19 cellular contexts compared by ENCODE assay signal in genomic region chr3:53067571-53067970, GRCh38.
"Had no signal": no experiment of that assay in that cellular context is flagged by ENCODE, and none has a peak within 500 bp of the region (broad histone marks: within the 10 kb centered on the region; RNA-seq: fewer than 3 reads in every experiment).

No MANE protein-coding gene starts in this region.

- H3K27ac ChIP-seq: ovary, right lobe of liver, thyroid gland had no signal

- H3K9me3 Mint-ChIP-seq: activated CD8-positive, alpha-beta T cell treated with anti-CD3 and anti-CD28 coated beads for 36 hours; activated T-cell treated with anti-CD3 and anti-CD28 coated beads, Interleukin-2, amount 50 U/mL, for 24 hours; activated T-helper 2 cell treated with anti-CD3 and anti-CD28 coated beads, Interferon-gamma antibody, Interleukin-2, Interleukin-4, amounts not matched to agents 10 μg/mL and 5 μg/mL and 100 μg/mL, durations not matched to agents 14 hours and 24 hours and 36 hours; brain; memory B cell; naive thymus-derived CD8-positive, alpha-beta T cell; stimulated activated naive B cell treated with anti-CD40 and anti-IgM and Interleukin-4, amounts not matched to agents 10 μg/mL and 1 μg/mL and 100 μg/mL, for 72 hours; T-cell had no signal

- H3K27ac Mint-ChIP-seq: activated CD8-positive, alpha-beta T cell treated with anti-CD3 and anti-CD28 coated beads for 36 hours; activated T-cell treated with anti-CD3 and anti-CD28 coated beads, Interleukin-2, amount 50 U/mL, for 24 hours; activated T-helper 2 cell treated with anti-CD3 and anti-CD28 coated beads, Interferon-gamma antibody, Interleukin-2, Interleukin-4, amounts not matched to agents 10 μg/mL and 5 μg/mL and 100 μg/mL, durations not matched to agents 14 hours and 24 hours and 36 hours; brain; memory B cell; stimulated activated naive B cell treated with anti-CD40 and anti-IgM and Interleukin-4, amounts not matched to agents 10 μg/mL and 1 μg/mL and 100 μg/mL, for 72 hours; T-cell had no signal

- H3K36me3 Mint-ChIP-seq: brain; naive thymus-derived CD8-positive, alpha-beta T cell; stimulated activated naive B cell treated with anti-CD40 and anti-IgM and Interleukin-4, amounts not matched to agents 10 μg/mL and 1 μg/mL and 100 μg/mL, for 72 hours; T-cell had no signal

- H3K27me3 ChIP-seq: ovary, right lobe of liver, thyroid gland had no signal

- H3K36me3 ChIP-seq: ovary, right lobe of liver, thyroid gland had no signal

- H3K27me3 Mint-ChIP-seq: activated T-cell treated with anti-CD3 and anti-CD28 coated beads, Interleukin-2, amount 50 U/mL, for 24 hours; T-cell had no signal

- DNase-seq: activated CD4-positive, alpha-beta T cell treated with anti-CD3 and anti-CD28 coated beads for 48 hours; activated CD4-positive, CD25-positive, alpha-beta regulatory T cell; activated CD8-positive, alpha-beta T cell treated with anti-CD3 and anti-CD28 coated beads for 36 hours; activated naive CD4-positive, alpha-beta T cell treated with Interleukin-2 at 50 U/mL for 16 hours; anterior cingulate cortex; central memory CD4-positive, alpha-beta T cell; cortex of kidney; naive thymus-derived CD8-positive, alpha-beta T cell; stimulated activated CD4-positive, alpha-beta T cell treated with anti-CD3 and anti-CD28 coated beads, Interleukin-4, amount 100 ng/mL, for 4 hours; stimulated activated naive B cell treated with anti-CD40 and anti-IgM and Interleukin-4, amounts not matched to agents 10 μg/mL and 1 μg/mL and 100 μg/mL, for 72 hours; T-cell; T-helper 9 cell; thyroid gland had no signal

- H3K9me3 ChIP-seq: ovary, right lobe of liver, thyroid gland had no signal

- H3K4me3 ChIP-seq: ovary, right lobe of liver, thyroid gland had no signal

- H3K4me3 Mint-ChIP-seq: activated CD8-positive, alpha-beta T cell treated with anti-CD3 and anti-CD28 coated beads for 36 hours; activated T-cell treated with anti-CD3 and anti-CD28 coated beads, Interleukin-2, amount 50 U/mL, for 24 hours; brain; memory B cell; naive thymus-derived CD8-positive, alpha-beta T cell; stimulated activated naive B cell treated with anti-CD40 and anti-IgM and Interleukin-4, amounts not matched to agents 10 μg/mL and 1 μg/mL and 100 μg/mL, for 72 hours; T-cell had no signal
